In genomic region chr11:8233691-8234424, GRCh38 we compare ENCODE assay signal across 12 cellular contexts. TPM values are rescaled to one million over a fixed set of nuclear protein-coding genes. Genes with fewer than 3 reads are reported as not detected.
A peak's percentile ranks its signal among the peaks of the same experiment; 100 is the strongest.
DNase-seq lines count a peak whose midpoint lies in the region; ATAC-seq, FAIRE-seq and TF ChIP-seq lines count a peak whose summit lies in the region.
"Had no signal": no experiment of that assay in that cellular context is flagged by ENCODE, and none has a peak within 500 bp of the region (broad histone marks: within the 10 kb centered on the region; RNA-seq: fewer than 3 reads in every experiment).

No MANE protein-coding gene starts in this region.

- H3K4me1 Mint-ChIP-seq in neural progenitor cell = peaks cover 33% of the 10 kb centered on the region

- 84 to 89% methylated on average over 11 of the region's 11 CpGs for WGBS in tibial nerve, 2 donors

- H2AFZ ChIP-seq in neural progenitor cell (replicated peaks) = no peak overlapping the region

- no peaks in the 10 kb centered on the region for H3K36me3 Mint-ChIP-seq in neural progenitor cell

- H3K4me1 ChIP-seq in neural progenitor cell (peaks cover 14% of the 10 kb centered on the region), tibial nerve (no peaks in the 10 kb centered on the region)

- TF ChIP-seq POLR2A in tibial nerve (IDR thresholded peaks at IDR 0.05) = no peak

- TF ChIP-seq EP300 in tibial nerve (IDR thresholded peaks at IDR 0.05) = no peak

- H3K9me3 Mint-ChIP-seq in neural progenitor cell = no peaks in the 10 kb centered on the region

- H3K79me2 ChIP-seq in neural progenitor cell (ENCODE audit: low read depth) = peaks cover 9% of the 10 kb centered on the region

- H3K27me3 ChIP-seq in bronchial epithelial cell (ENCODE audit: control insufficient read depth, insufficient read depth, low read length) (no peaks in the 10 kb centered on the region), neural progenitor cell (no peaks in the 10 kb centered on the region), tibial nerve (no peaks in the 10 kb centered on the region)

- DNase-seq in EL = peak; percentile 54
- DNase-seq in NCI-H2196 treated with DMSO at 0.1 percent for 48 hours (lab: John Stamatoyannopoulos, UW; ENCODE audit: unreplicated experiment) = peak; percentile 18
- peak; percentile 68 for DNase-seq in bronchial epithelial cell (ENCODE audit: low read depth)
- DNase-seq in neural progenitor cell (ENCODE audit: low spot score) = no peak
- no peak for DNase-seq in tibial nerve (ENCODE audit: low spot score in 2 of 2)
- DNase-seq in T-helper 1 cell = no peak
- DNase-seq in amniotic stem cell (lab: John Stamatoyannopoulos, UW) = no peak
- DNase-seq: activated CD4-positive, CD25-positive, alpha-beta regulatory T cell treated with anti-CD3 and anti-CD28 coated beads, Interleukin-2, amount 50 U/mL, for 72 hours; activated naive CD4-positive, alpha-beta T cell; NCI-H1436 had no signal

- H3K9ac ChIP-seq in neural progenitor cell = no peak overlapping the region

- no peaks in the 10 kb centered on the region for H3K36me3 ChIP-seq in bronchial epithelial cell (ENCODE audit: control insufficient read depth, insufficient read depth, low read length)
- no peaks in the 10 kb centered on the region for H3K36me3 ChIP-seq in neural progenitor cell
- no peaks in the 10 kb centered on the region for H3K36me3 ChIP-seq in tibial nerve
- H3K36me3 ChIP-seq: thoracic aorta had no signal

- peak overlapping the region; percentile 65 for H3K27ac Mint-ChIP-seq in neural progenitor cell

- H4K20me1 ChIP-seq in neural progenitor cell (ENCODE audit: low read depth) = no peaks in the 10 kb centered on the region

- H3K4me3 Mint-ChIP-seq in neural progenitor cell = no peak overlapping the region

- H3K4me2 ChIP-seq in neural progenitor cell = no peak overlapping the region

- no peak for TF ChIP-seq CTCF in bronchial epithelial cell (IDR thresholded peaks at IDR 0.05; ENCODE audit: insufficient read depth, low read length, severe bottlenecking)
- no peak for TF ChIP-seq CTCF in neural progenitor cell (IDR thresholded peaks at IDR 0.05)
- TF ChIP-seq CTCF in tibial nerve (IDR thresholded peaks at IDR 0.05) = no peak

- no peak for ATAC-seq in GM18907 (IDR thresholded peaks at IDR 0.05; ENCODE audit: unreplicated experiment)

- peaks cover 4% of the 10 kb centered on the region for H3F3A ChIP-seq in neural progenitor cell (ENCODE audit: low read depth)

- peaks cover 4% of the 10 kb centered on the region for H3K27me3 Mint-ChIP-seq in neural progenitor cell (ENCODE audit: insufficient read depth, low read depth)

- H3K27ac ChIP-seq in neural progenitor cell (no peak overlapping the region), tibial nerve (no peak overlapping the region)
- H3K27ac ChIP-seq: thoracic aorta had no signal

- no peak for FAIRE-seq in bronchial epithelial cell (lab: Jason Lieb, UNC)

- H3K4me3 ChIP-seq in bronchial epithelial cell (ENCODE audit: low read depth, low read length) = no peak overlapping the region
- H3K4me3 ChIP-seq in neural progenitor cell = no peak overlapping the region
- no peak overlapping the region for H3K4me3 ChIP-seq in tibial nerve
- H3K4me3 ChIP-seq: thoracic aorta had no signal

- no peaks in the 10 kb centered on the region for H3K9me3 ChIP-seq in neural progenitor cell (ENCODE audit: low read depth)
- no peaks in the 10 kb centered on the region for H3K9me3 ChIP-seq in tibial nerve
- H3K9me3 ChIP-seq: thoracic aorta had no signal

RNA-seq across cellular contexts. Expression of gene LMO1, which starts 29.8 kb away (rescaled TPM):
- total RNA-seq in bronchial epithelial cell (not detected in 2 replicates), neural progenitor cell (ENCODE audit: low replicate concordance) (2.9 and 6.2 TPM in 2 replicates), tibial nerve (not detected)
- total RNA-seq: thoracic aorta had no signal

Comparison
In these comparisons a context has a peak if more than half of its experiments do, and no peak if none do; other contexts are left out.
1. DNase-seq: peak in EL (single experiment), NCI-H2196 treated with DMSO at 0.1 percent for 48 hours (single experiment) and bronchial epithelial cell (single experiment); none in neural progenitor cell (single experiment), tibial nerve (0 of 2), T-helper 1 cell (0 of 5) and amniotic stem cell (single experiment).